Comparison of ENCODE assay signal across 12 cellular contexts in the genomic region with DNA sequence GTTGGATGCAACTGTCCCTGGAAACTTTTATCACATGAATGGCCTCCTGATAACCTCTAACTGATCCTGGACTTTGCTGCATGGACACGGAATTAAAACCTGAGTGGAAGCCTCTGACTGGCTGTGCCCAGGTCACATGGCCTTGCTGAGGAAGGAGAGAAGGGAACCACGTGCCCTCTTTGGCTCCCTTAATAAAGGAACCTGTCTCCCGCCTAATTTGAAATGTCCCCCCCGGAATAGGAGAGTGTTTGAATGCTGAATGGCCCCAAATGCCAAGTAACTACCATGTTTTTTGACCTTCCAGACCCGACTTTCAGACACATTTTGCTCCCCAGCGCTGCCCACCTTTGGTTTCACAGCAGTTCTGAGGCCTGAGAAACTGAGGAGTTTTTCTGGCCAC.
DNase-seq lines count a peak whose midpoint lies in the region; ATAC-seq and TF ChIP-seq lines count a peak whose summit lies in the region.
"Had no signal": no experiment of that assay in that cellular context is flagged by ENCODE, and none has a peak within 500 bp of the region (broad histone marks: within the 10 kb centered on the region; RNA-seq: fewer than 3 reads in every experiment).

No MANE protein-coding gene starts in this region.

- H3K36me3 ChIP-seq in BLaER1 treated with 17β-estradiol and CSF1 and Interleukin-3, amounts not matched to agents 10 nM and 100 nM: no peaks in the 10 kb centered on the region
- no peaks in the 10 kb centered on the region for H3K36me3 ChIP-seq in Loucy (ENCODE audit: insufficient read depth, low read length)
- no peaks in the 10 kb centered on the region for H3K36me3 ChIP-seq in esophagus muscularis mucosa

- DNase-seq in D341Med (ENCODE audit: low spot score): peak; percentile 6
- DNase-seq in esophagus muscularis mucosa (ENCODE audit: extremely low spot score): peak; percentile 90
- DNase-seq in DMS79 treated with DMSO at 0.1 percent for 48 hours (lab: John Stamatoyannopoulos, UW): no peak
- DNase-seq in activated CD4-positive, alpha-beta T cell treated with anti-CD3 and anti-CD28 coated beads, Interleukin-2, amount 10 ng/mL, durations not matched to agents 7 days and 5 days: no peak
- DNase-seq in stimulated activated CD4-positive, alpha-beta T cell treated with anti-CD3 and anti-CD28 coated beads, Interleukin-4, amount 100 ng/mL, for 24 hours: no peak
- DNase-seq: Caco-2; CD8-positive, alpha-beta memory T cell had no signal

- intact Hi-C loops in esophagus muscularis mucosa (cut with DNase I): no loop called here

- TF ChIP-seq POLR2A in esophagus muscularis mucosa (IDR thresholded peaks at IDR 0.05; ENCODE audit: low read depth): no peak

- 97% methylated on average over 6 of the region's 6 CpGs for WGBS in esophagus muscularis mucosa

- CTCF ChIA-PET in activated CD4-positive, alpha-beta T cell treated with anti-CD3 and anti-CD28 coated beads, Interleukin-2, amount 10 ng/mL, durations not matched to agents 7 days and 5 days (lab: Charles Lee): no interaction called here

- no peak for ATAC-seq in GM21528 (IDR thresholded peaks at IDR 0.05; ENCODE audit: low FRiP score, unreplicated experiment)
- ATAC-seq: HCT116 had no signal

- H3K27me3 Mint-ChIP-seq in activated CD4-positive, alpha-beta T cell treated with anti-CD3 and anti-CD28 coated beads, Interleukin-2, amount 10 ng/mL, durations not matched to agents 7 days and 5 days: peaks cover 3% of the 10 kb centered on the region

- H3K9me3 ChIP-seq in BLaER1 treated with 17β-estradiol and CSF1 and Interleukin-3, amounts not matched to agents 10 nM and 100 nM (replicated peaks in 1 of 11): peaks cover 0 to 18% (median 0%) of the 10 kb centered on the region in 11 experiments; a peak in 6 of 22 replicates
- H3K9me3 ChIP-seq in Loucy (ENCODE audit: insufficient read depth, low read depth, low read length) (no peaks in the 10 kb centered on the region), esophagus muscularis mucosa (no peaks in the 10 kb centered on the region)
- H3K9me3 ChIP-seq: Caco-2 had no signal

- no peak for TF ChIP-seq EP300 in esophagus muscularis mucosa (IDR thresholded peaks at IDR 0.05)

- no peaks in the 10 kb centered on the region for H3K79me2 ChIP-seq in Loucy (ENCODE audit: insufficient read depth, low read length)

- no peak overlapping the region for H3K4me3 ChIP-seq in BLaER1 treated with 17β-estradiol and CSF1 and Interleukin-3, amounts not matched to agents 10 nM and 100 nM
- H3K4me3 ChIP-seq in Loucy (ENCODE audit: low read length, poor library complexity, severe bottlenecking): no peak overlapping the region
- no peak overlapping the region for H3K4me3 ChIP-seq in esophagus muscularis mucosa

- no peaks in the 10 kb centered on the region for H3F3A ChIP-seq in Loucy (ENCODE audit: low read depth)

- no peaks in the 10 kb centered on the region for H3K9me3 Mint-ChIP-seq in activated CD4-positive, alpha-beta T cell treated with anti-CD3 and anti-CD28 coated beads, Interleukin-2, amount 10 ng/mL, durations not matched to agents 7 days and 5 days
- H3K9me3 Mint-ChIP-seq: CD8-positive, alpha-beta memory T cell; IgD-negative memory B cell had no signal

- H3K27me3 ChIP-seq in BLaER1 treated with 17β-estradiol and CSF1 and Interleukin-3, amounts not matched to agents 10 nM and 100 nM: no peaks in the 10 kb centered on the region
- H3K27me3 ChIP-seq in Loucy (ENCODE audit: insufficient read depth, low read length, poor library complexity, severe bottlenecking) (no peaks in the 10 kb centered on the region), esophagus muscularis mucosa (no peaks in the 10 kb centered on the region)

- H3K27ac ChIP-seq in BLaER1 treated with 17β-estradiol and CSF1 and Interleukin-3, amounts not matched to agents 10 nM and 100 nM: peak overlapping the region in 5 of 11 experiments; percentile 17 to 42 (median 27); a peak in 7 of 22 replicates
- H3K27ac ChIP-seq in esophagus muscularis mucosa (replicated peaks in 1 of 4): no peak overlapping the region

- H3K9me2 ChIP-seq in Loucy (replicated peaks; ENCODE audit: low read depth, low read length): no peaks in the 10 kb centered on the region

- H3K4me2 ChIP-seq in BLaER1 treated with 17β-estradiol and CSF1 and Interleukin-3, amounts not matched to agents 10 nM and 100 nM: peak overlapping the region in 9 of 11 experiments; percentile 19 to 91 (median 73); a peak in 17 of 22 replicates
- no peak overlapping the region for H3K4me2 ChIP-seq in Loucy (ENCODE audit: low read depth, low read length, poor library complexity, severe bottlenecking)

- POLR2A ChIA-PET in activated CD4-positive, alpha-beta T cell treated with anti-CD3 and anti-CD28 coated beads, Interleukin-2, amount 10 ng/mL, durations not matched to agents 7 days and 5 days (lab: Charles Lee): no interaction called here

- H3K4me3 Mint-ChIP-seq in activated CD4-positive, alpha-beta T cell treated with anti-CD3 and anti-CD28 coated beads, Interleukin-2, amount 10 ng/mL, durations not matched to agents 7 days and 5 days: no peak overlapping the region
- H3K4me3 Mint-ChIP-seq: CD8-positive, alpha-beta memory T cell; IgD-negative memory B cell had no signal

- no peaks in the 10 kb centered on the region for H4K20me1 ChIP-seq in BLaER1 treated with 17β-estradiol and CSF1 and Interleukin-3, amounts not matched to agents 10 nM and 100 nM
- no peaks in the 10 kb centered on the region for H4K20me1 ChIP-seq in Loucy (ENCODE audit: insufficient read depth, low read length, poor library complexity, severe bottlenecking)

- 0 out of 2 replicates have a peak overlapping the region, but pooled peaks have one; percentile 62 for H2AFZ ChIP-seq in Loucy (ENCODE audit: low read length)

- peaks cover 13 to 51% (median 41%) of the 10 kb centered on the region in 10 experiments for H3K4me1 ChIP-seq in BLaER1 treated with 17β-estradiol and CSF1 and Interleukin-3, amounts not matched to agents 10 nM and 100 nM
- H3K4me1 ChIP-seq in Loucy (ENCODE audit: insufficient read depth, low read length, poor library complexity, severe bottlenecking) (no peaks in the 10 kb centered on the region), esophagus muscularis mucosa (peaks cover 25 to 52% (median 26%) of the 10 kb centered on the region in 4 donors)

- H3K9ac ChIP-seq in BLaER1 treated with 17β-estradiol and CSF1 and Interleukin-3, amounts not matched to agents 10 nM and 100 nM: no peak overlapping the region
- H3K9ac ChIP-seq in Loucy (ENCODE audit: low read depth, low read length, poor library complexity, severe bottlenecking): no peak overlapping the region

- no peak overlapping the region for H3K27ac Mint-ChIP-seq in activated CD4-positive, alpha-beta T cell treated with anti-CD3 and anti-CD28 coated beads, Interleukin-2, amount 10 ng/mL, durations not matched to agents 7 days and 5 days
- H3K27ac Mint-ChIP-seq: IgD-negative memory B cell had no signal

- no peaks in the 10 kb centered on the region for H3K36me3 Mint-ChIP-seq in activated CD4-positive, alpha-beta T cell treated with anti-CD3 and anti-CD28 coated beads, Interleukin-2, amount 10 ng/mL, durations not matched to agents 7 days and 5 days (ENCODE audit: low read depth)
- H3K36me3 Mint-ChIP-seq: CD8-positive, alpha-beta memory T cell; IgD-negative memory B cell had no signal

- no peaks in the 10 kb centered on the region for H3K4me1 Mint-ChIP-seq in activated CD4-positive, alpha-beta T cell treated with anti-CD3 and anti-CD28 coated beads, Interleukin-2, amount 10 ng/mL, durations not matched to agents 7 days and 5 days
- H3K4me1 Mint-ChIP-seq: CD8-positive, alpha-beta memory T cell; IgD-negative memory B cell had no signal

- TF ChIP-seq CTCF in Loucy (conservative IDR thresholded peaks at IDR 0.05; ENCODE audit: low read length): no peak
- no peak for TF ChIP-seq CTCF in esophagus muscularis mucosa (IDR thresholded peaks at IDR 0.05)

Comparison
In these comparisons a context has a peak if more than half of its experiments do, and no peak if none do; other contexts are left out.
1. DNase-seq: peak in D341Med (single experiment) and esophagus muscularis mucosa (single experiment); none in DMS79 treated with DMSO at 0.1 percent for 48 hours (single experiment), activated CD4-positive, alpha-beta T cell treated with anti-CD3 and anti-CD28 coated beads, Interleukin-2, amount 10 ng/mL, durations not matched to agents 7 days and 5 days (single experiment) and stimulated activated CD4-positive, alpha-beta T cell treated with anti-CD3 and anti-CD28 coated beads, Interleukin-4, amount 100 ng/mL, for 24 hours (single experiment).